ENCODE assay signal across 12 cellular contexts in the genomic region with DNA sequence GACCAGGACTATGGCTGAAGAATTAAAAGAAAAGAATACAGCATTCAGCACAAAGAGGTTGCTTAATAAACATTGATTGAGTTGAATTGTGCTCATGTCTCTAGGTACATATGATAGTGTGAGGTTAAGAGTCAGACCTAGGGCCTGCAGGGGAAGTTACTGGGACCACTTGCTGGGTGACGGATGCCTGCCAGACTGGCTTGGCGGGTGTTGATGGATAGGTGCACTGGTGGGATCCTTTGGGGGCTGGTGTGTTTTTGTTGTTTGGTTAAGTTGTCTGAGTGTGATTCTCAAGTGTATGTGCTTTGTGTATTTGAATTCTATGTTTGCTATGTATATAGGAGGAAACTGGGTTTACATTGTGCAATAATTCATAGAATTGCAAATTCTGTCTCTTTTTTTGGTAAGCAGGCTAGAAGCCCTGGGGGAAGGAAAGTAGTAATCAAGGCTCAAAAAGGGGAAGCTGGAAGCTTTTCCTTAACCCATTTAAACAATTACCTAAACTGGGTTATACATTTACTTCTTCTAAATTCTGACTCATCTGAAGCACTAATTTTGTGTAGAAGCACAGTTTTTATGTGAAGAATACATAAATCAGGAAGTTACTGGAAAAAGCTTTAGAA. TPM values are rescaled to one million over a fixed set of nuclear protein-coding genes. Genes with fewer than 3 reads are reported as not detected.
DNase-seq lines count a peak whose midpoint lies in the region; ATAC-seq and TF ChIP-seq lines count a peak whose summit lies in the region.
"Had no signal": no experiment of that assay in that cellular context is flagged by ENCODE, and none has a peak within 500 bp of the region (broad histone marks: within the 10 kb centered on the region; RNA-seq: fewer than 3 reads in every experiment).

No MANE protein-coding gene starts in this region.

- H3K4me3 ChIP-seq in CD4-positive, alpha-beta memory T cell (ENCODE audit: low read length in 2 of 2): no peak overlapping the region
- H3K4me3 ChIP-seq in HAP-1 (no peak overlapping the region), WERI-Rb-1 (ENCODE audit: low read depth, low read length) (no peak overlapping the region)
- H3K4me3 ChIP-seq in naive thymus-derived CD4-positive, alpha-beta T cell (ENCODE audit: low read length): no peak overlapping the region
- H3K4me3 ChIP-seq: uterus had no signal

- peaks cover 0 to 2% (median 0%) of the 10 kb centered on the region in 8 donors for H3K9me3 Mint-ChIP-seq in CD4-positive, alpha-beta memory T cell
- H3K9me3 Mint-ChIP-seq in naive thymus-derived CD4-positive, alpha-beta T cell: peaks cover 0 to 5% (median 0%) of the 10 kb centered on the region in 11 donors
- H3K9me3 Mint-ChIP-seq: effector memory CD8-positive, alpha-beta T cell had no signal

- H3K27me3 ChIP-seq in CD4-positive, alpha-beta memory T cell (ENCODE audit: insufficient read depth, low read length): no peaks in the 10 kb centered on the region
- H3K27me3 ChIP-seq in HAP-1 (ENCODE audit: low read depth) (no peaks in the 10 kb centered on the region), WERI-Rb-1 (ENCODE audit: insufficient read depth, low read depth, severe bottlenecking) (no peaks in the 10 kb centered on the region)
- H3K27me3 ChIP-seq in naive thymus-derived CD4-positive, alpha-beta T cell (ENCODE audit: control insufficient read depth in 2 of 2, insufficient read depth in 2 of 2, low read length in 2 of 2): no peaks in the 10 kb centered on the region
- H3K27me3 ChIP-seq: uterus had no signal

- H3K4me1 ChIP-seq in CD4-positive, alpha-beta memory T cell (ENCODE audit: insufficient read depth, low read length): peaks cover 11% of the 10 kb centered on the region
- H3K4me1 ChIP-seq in HAP-1: peaks cover 13% of the 10 kb centered on the region
- H3K4me1 ChIP-seq in naive thymus-derived CD4-positive, alpha-beta T cell (ENCODE audit: control insufficient read depth in 2 of 2, insufficient read depth in 2 of 2, low read length in 2 of 2): peaks cover 0 to 65% of the 10 kb centered on the region in 2 donors

- no peak for TF ChIP-seq CTCF in WERI-Rb-1 (IDR thresholded peaks at IDR 0.05; ENCODE audit: low read depth, low read length)

- peak overlapping the region in 5 of 8 donors; percentile 6 to 63 (median 27) for H3K4me3 Mint-ChIP-seq in CD4-positive, alpha-beta memory T cell
- H3K4me3 Mint-ChIP-seq in naive thymus-derived CD4-positive, alpha-beta T cell: peak overlapping the region in 9 of 10 donors; percentile 20 to 64 (median 34)

- H3K36me3 ChIP-seq in CD4-positive, alpha-beta memory T cell (ENCODE audit: insufficient read depth, low read length): no peaks in the 10 kb centered on the region
- H3K36me3 ChIP-seq in HAP-1 (replicated peaks) (no peaks in the 10 kb centered on the region), WERI-Rb-1 (no peaks in the 10 kb centered on the region)
- no peaks in the 10 kb centered on the region for H3K36me3 ChIP-seq in naive thymus-derived CD4-positive, alpha-beta T cell (ENCODE audit: control insufficient read depth in 2 of 3, insufficient read depth in 3 of 3, low read length in 3 of 3)
- H3K36me3 ChIP-seq: uterus had no signal

- no peaks in the 10 kb centered on the region for H3K27me3 Mint-ChIP-seq in CD4-positive, alpha-beta memory T cell
- no peaks in the 10 kb centered on the region for H3K27me3 Mint-ChIP-seq in naive thymus-derived CD4-positive, alpha-beta T cell
- H3K27me3 Mint-ChIP-seq: effector memory CD8-positive, alpha-beta T cell had no signal

- intact Hi-C loops in CD4-positive, alpha-beta memory T cell (cut with micrococcal nuclease): loop anchor here (10.0 kb wide), 1 partner anchor 89 kb away; no protein-coding TSS in a partner anchor
- intact Hi-C loops in naive thymus-derived CD4-positive, alpha-beta T cell (cut with micrococcal nuclease): loop anchor here (10.0 kb wide), 5 partner anchors 129 to 839 kb away; a partner anchor contains a TSS

- POLR2A ChIA-PET in CD4-positive, alpha-beta memory T cell (lab: Charles Lee; ENCODE audit: partially characterized antibody): interaction anchor here (1.3 to 3.9 kb wide), 6 partner anchors 11 to 240 kb away, joined by 3 to 24 read pairs (median 12); a partner anchor contains a TSS
- POLR2A ChIA-PET in naive thymus-derived CD4-positive, alpha-beta T cell (lab: Charles Lee): interaction anchor here (1.2 to 3.4 kb wide), 5 partner anchors 11 to 125 kb away, joined by 4 to 27 read pairs (median 5); a partner anchor contains a TSS

- no peaks in the 10 kb centered on the region for H3K9me3 ChIP-seq in CD4-positive, alpha-beta memory T cell (ENCODE audit: control insufficient read depth in 1 of 2, low read length in 2 of 2)
- no peaks in the 10 kb centered on the region for H3K9me3 ChIP-seq in HAP-1
- no peaks in the 10 kb centered on the region for H3K9me3 ChIP-seq in naive thymus-derived CD4-positive, alpha-beta T cell (ENCODE audit: control insufficient read depth in 2 of 3, low read length in 3 of 3)
- H3K9me3 ChIP-seq in WERI-Rb-1 (ENCODE audit: severe bottlenecking): no peaks in the 10 kb centered on the region
- H3K9me3 ChIP-seq: uterus had no signal

- H3K27ac ChIP-seq in CD4-positive, alpha-beta memory T cell (ENCODE audit: low read depth, low read length): no peak overlapping the region
- peak overlapping the region; percentile 25 for H3K27ac ChIP-seq in naive thymus-derived CD4-positive, alpha-beta T cell (ENCODE audit: low read depth, low read length)
- H3K27ac ChIP-seq in WERI-Rb-1: no peak overlapping the region
- H3K27ac ChIP-seq: uterus had no signal

- in situ Hi-C loops in HAP-1 (cut with MboI; ENCODE audit: low sequenced_read_pairs): no loop called here

- no peaks in the 10 kb centered on the region for H3K36me3 Mint-ChIP-seq in CD4-positive, alpha-beta memory T cell
- H3K36me3 Mint-ChIP-seq in naive thymus-derived CD4-positive, alpha-beta T cell: peaks cover 0 to 12% (median 0%) of the 10 kb centered on the region in 5 donors

- H3K27ac Mint-ChIP-seq in CD4-positive, alpha-beta memory T cell: peak overlapping the region in 5 of 7 donors; percentile 1 to 84 (median 80)
- peak overlapping the region; percentile 11 to 95 (median 75) for H3K27ac Mint-ChIP-seq in naive thymus-derived CD4-positive, alpha-beta T cell

- no peak for DNase-seq in CD4-positive, alpha-beta memory T cell
- peak; percentile 33 to 51 for DNase-seq in HAP-1 (ENCODE audit: low spot score in 2 of 2)
- peak; percentile 97 for DNase-seq in SKM-1 treated with dmso at 0.1 percent for 144 hours (lab: John Stamatoyannopoulos, UW; ENCODE audit: unreplicated experiment)
- no peak for DNase-seq in naive thymus-derived CD4-positive, alpha-beta T cell
- DNase-seq in WERI-Rb-1: no peak
- no peak for DNase-seq in NCI-H446 (lab: John Stamatoyannopoulos, UW)
- DNase-seq: glutamatergic neuron, NCI-H187, uterus had no signal

- CTCF ChIA-PET in CD4-positive, alpha-beta memory T cell (lab: Charles Lee; ENCODE audit: partially characterized antibody): interaction anchor here (1.0 to 3.0 kb wide), 5 partner anchors 8 to 69 kb away, joined by 3 to 17 read pairs (median 5); a partner anchor contains a TSS
- CTCF ChIA-PET in naive thymus-derived CD4-positive, alpha-beta T cell (lab: Charles Lee): interaction anchor here (0.5 kb wide), 1 partner anchor 51 kb away, joined by 3 read pairs; no protein-coding TSS in a partner anchor

- peak; percentile 54 for ATAC-seq in naive thymus-derived CD4-positive, alpha-beta T cell
- ATAC-seq in GM21619 (IDR thresholded peaks at IDR 0.05; ENCODE audit: unreplicated experiment): no peak
- ATAC-seq: activated CD4-positive, CD25-positive, alpha-beta regulatory T cell treated with anti-CD3 and anti-CD28 coated beads, Interleukin-2, amount 50 U/mL, for 24 hours; effector memory CD8-positive, alpha-beta T cell had no signal

- H3K4me1 Mint-ChIP-seq in CD4-positive, alpha-beta memory T cell: peaks cover 20 to 37% (median 32%) of the 10 kb centered on the region in 4 donors
- H3K4me1 Mint-ChIP-seq in naive thymus-derived CD4-positive, alpha-beta T cell: peaks cover 43 to 91% (median 75%) of the 10 kb centered on the region in 7 donors

RNA-seq across cellular contexts. Expression of a gene that starts 1.8 kb away (rescaled TPM):
- total RNA-seq in CD4-positive, alpha-beta memory T cell: 1 to 10 TPM; 2.1 to 2.6 TPM
- 1 to 10 TPM; 5.2 to 9.1 TPM for polyA plus RNA-seq in CD4-positive, alpha-beta memory T cell
- 10 to 100 TPM in 3 of 5 experiments, 1 to 10 TPM in 2; 3.9 to 15.4 (median 10.3) TPM for total RNA-seq in naive thymus-derived CD4-positive, alpha-beta T cell
- 1 to 10 TPM; 5.8 to 9.9 TPM for polyA plus RNA-seq in naive thymus-derived CD4-positive, alpha-beta T cell

RNA-seq across cellular contexts. Expression of a gene that starts 56.8 kb away (rescaled TPM):
- total RNA-seq in CD4-positive, alpha-beta memory T cell: 10 to 100 TPM; 26.4 to 29.5 TPM
- polyA plus RNA-seq in CD4-positive, alpha-beta memory T cell: 10 to 100 TPM in 1 of 2 donors, 1 to 10 TPM in 1; 5.7 to 14.1 TPM
- 10 to 100 TPM; 27.6 to 74.4 (median 35.2) TPM for total RNA-seq in naive thymus-derived CD4-positive, alpha-beta T cell
- polyA plus RNA-seq in naive thymus-derived CD4-positive, alpha-beta T cell: 10 to 100 TPM in 1 of 2 donors, 1 to 10 TPM in 1; 9.1 to 10.1 TPM

Comparison
In these comparisons a context has a peak if more than half of its experiments do, and no peak if none do; other contexts are left out.
1. DNase-seq: peak in HAP-1 (2 of 2) and SKM-1 treated with dmso at 0.1 percent for 144 hours (single experiment); none in CD4-positive, alpha-beta memory T cell (0 of 5), naive thymus-derived CD4-positive, alpha-beta T cell (0 of 9), WERI-Rb-1 (single experiment) and NCI-H446 (0 of 2).